Comparison of ENCODE assay signal across 16 cellular contexts in the genomic region with DNA sequence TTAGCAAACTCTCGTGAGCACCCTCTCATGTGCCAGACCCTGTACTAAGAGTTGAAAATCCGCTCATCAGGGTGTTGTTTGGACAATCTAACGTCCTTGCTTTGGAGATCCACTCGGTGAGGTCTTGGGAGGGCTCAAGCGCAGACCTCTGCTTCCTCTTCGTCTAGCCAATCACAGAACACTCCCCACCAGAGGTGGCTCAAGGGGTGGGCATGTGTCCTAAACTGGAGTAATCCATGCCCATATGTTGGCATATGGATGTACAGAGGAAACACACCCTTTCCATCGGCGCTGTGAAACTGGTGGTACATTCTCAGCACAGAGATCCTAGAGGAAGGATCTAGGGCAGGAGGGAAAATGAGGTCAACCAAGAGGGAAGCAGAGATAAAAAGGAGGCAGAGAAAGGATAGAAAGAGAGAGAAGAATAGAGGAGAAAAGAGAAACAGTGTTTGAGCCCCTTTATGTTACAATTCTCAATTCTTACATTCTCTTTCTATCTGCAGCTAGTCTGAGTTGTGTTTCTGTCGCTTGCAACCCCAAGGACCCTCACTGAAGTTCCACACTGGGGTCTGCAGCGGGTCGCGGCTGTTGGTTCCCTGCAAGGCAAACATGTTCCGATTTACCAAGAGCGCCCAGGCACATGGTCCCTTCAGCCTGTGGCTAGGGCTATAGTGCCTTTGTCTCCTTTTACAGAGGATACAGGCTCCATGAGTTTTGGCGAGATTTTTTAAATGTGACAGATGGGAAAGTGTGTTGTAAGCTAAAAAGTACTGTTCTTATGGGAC. TPM values are rescaled to one million over a fixed set of nuclear protein-coding genes. Genes with fewer than 3 reads are reported as not detected.
DNase-seq lines count a peak whose midpoint lies in the region; ATAC-seq and TF ChIP-seq lines count a peak whose summit lies in the region.
"Had no signal": no experiment of that assay in that cellular context is flagged by ENCODE, and none has a peak within 500 bp of the region (broad histone marks: within the 10 kb centered on the region; RNA-seq: fewer than 3 reads in every experiment).

No MANE protein-coding gene starts in this region.

- intact Hi-C loops in Right ventricle myocardium superior (cut with DNase I) (no loop called here), left ventricle myocardium inferior (cut with micrococcal nuclease) (no loop called here)

- no peak overlapping the region for H2AFZ ChIP-seq in neural progenitor cell (replicated peaks)

- H3K27ac ChIP-seq in left ventricle myocardium inferior (replicated peaks) (no peak overlapping the region), neural progenitor cell (no peak overlapping the region)
- H3K27ac ChIP-seq: BLaER1 treated with 17β-estradiol and CSF1 and Interleukin-3, amounts not matched to agents 10 nM and 100 nM had no signal

- no peaks in the 10 kb centered on the region for H3K4me1 ChIP-seq in left ventricle myocardium inferior
- H3K4me1 ChIP-seq in neural progenitor cell, result peaks cover 18% of the 10 kb centered on the region
- H3K4me1 ChIP-seq: HAP-1 had no signal

- H3K27me3 ChIP-seq in left ventricle myocardium inferior (ENCODE audit: low read depth), result peaks cover 86% of the 10 kb centered on the region
- H3K27me3 ChIP-seq in neural progenitor cell, result no peaks in the 10 kb centered on the region
- H3K27me3 ChIP-seq: BLaER1 treated with 17β-estradiol and CSF1 and Interleukin-3, amounts not matched to agents 10 nM and 100 nM had no signal

- no peaks in the 10 kb centered on the region for H4K20me1 ChIP-seq in neural progenitor cell (ENCODE audit: low read depth)
- H4K20me1 ChIP-seq: BLaER1 treated with 17β-estradiol and CSF1 and Interleukin-3, amounts not matched to agents 10 nM and 100 nM had no signal

- H3K79me2 ChIP-seq in neural progenitor cell (ENCODE audit: low read depth), result no peaks in the 10 kb centered on the region

- no peaks in the 10 kb centered on the region for H3K36me3 Mint-ChIP-seq in neural progenitor cell
- H3K36me3 Mint-ChIP-seq: CD4-positive, CD25-positive, alpha-beta regulatory T cell had no signal

- no peak overlapping the region for H3K4me3 Mint-ChIP-seq in neural progenitor cell
- H3K4me3 Mint-ChIP-seq: CD4-positive, CD25-positive, alpha-beta regulatory T cell had no signal

- TF ChIP-seq CTCF in left ventricle myocardium inferior (IDR thresholded peaks at IDR 0.05; ENCODE audit: borderline replicate concordance) (no peak), neural progenitor cell (IDR thresholded peaks at IDR 0.05) (no peak), GM13977 (IDR thresholded peaks at IDR 0.05; ENCODE audit: extremely low read depth, insufficient read depth, missing control alignments) (no peak)

- H3K9me3 ChIP-seq in left ventricle myocardium inferior (replicated peaks), result peaks cover 10% of the 10 kb centered on the region
- H3K9me3 ChIP-seq in neural progenitor cell (ENCODE audit: low read depth), result peaks cover 3% of the 10 kb centered on the region
- H3K9me3 ChIP-seq: HAP-1 had no signal

- peaks cover 44% of the 10 kb centered on the region for H3K9me3 Mint-ChIP-seq in neural progenitor cell

- ATAC-seq in Right ventricle myocardium superior (ENCODE audit: poor library complexity) (no peak), GM18861 (IDR thresholded peaks at IDR 0.05; ENCODE audit: unreplicated experiment) (no peak), HG02588 (IDR thresholded peaks at IDR 0.05; ENCODE audit: unreplicated experiment) (no peak)
- ATAC-seq: GM12878 had no signal

- peaks cover 33% of the 10 kb centered on the region for H3K27me3 Mint-ChIP-seq in neural progenitor cell (ENCODE audit: insufficient read depth, low read depth)

- H3K4me3 ChIP-seq in left ventricle myocardium inferior (no peak overlapping the region), neural progenitor cell (no peak overlapping the region)
- H3K4me3 ChIP-seq: BLaER1 treated with 17β-estradiol and CSF1 and Interleukin-3, amounts not matched to agents 10 nM and 100 nM; GM12878; HAP-1 had no signal

- peaks cover 17% of the 10 kb centered on the region for H3K4me1 Mint-ChIP-seq in neural progenitor cell
- H3K4me1 Mint-ChIP-seq: CD4-positive, CD25-positive, alpha-beta regulatory T cell had no signal

- in situ Hi-C loops in GM13977 (cut with MboI; ENCODE audit: low pct_unique_long_range_greater_than_20kb, low sequenced_read_pairs, unreplicated experiment), result no loop called here

- no peaks in the 10 kb centered on the region for H3K36me3 ChIP-seq in left ventricle myocardium inferior
- no peaks in the 10 kb centered on the region for H3K36me3 ChIP-seq in neural progenitor cell
- H3K36me3 ChIP-seq: BLaER1 treated with 17β-estradiol and CSF1 and Interleukin-3, amounts not matched to agents 10 nM and 100 nM; HAP-1 had no signal

- no peak overlapping the region for H3K4me2 ChIP-seq in neural progenitor cell
- H3K4me2 ChIP-seq: BLaER1 treated with 17β-estradiol and CSF1 and Interleukin-3, amounts not matched to agents 10 nM and 100 nM had no signal

- H3K27ac Mint-ChIP-seq in neural progenitor cell, result peak overlapping the region; percentile 58
- H3K27ac Mint-ChIP-seq: CD4-positive, CD25-positive, alpha-beta regulatory T cell had no signal

- peaks cover 16% of the 10 kb centered on the region for H3F3A ChIP-seq in neural progenitor cell (ENCODE audit: low read depth)

- DNase-seq in Right ventricle myocardium superior, result peak; percentile 24
- DNase-seq in left ventricle myocardium inferior, result no peak
- peak; percentile 24 for DNase-seq in ecto neural progenitor cell (ENCODE audit: low spot score)
- no peak for DNase-seq in neural progenitor cell (ENCODE audit: low spot score)
- DNase-seq in GM13977 (ENCODE audit: low spot score), result no peak
- DNase-seq: ACHN; Calu3; CD4-positive, CD25-positive, alpha-beta regulatory T cell; DMS79 had no signal

- H3K9ac ChIP-seq in neural progenitor cell, result no peak overlapping the region
- H3K9ac ChIP-seq: BLaER1 treated with 17β-estradiol and CSF1 and Interleukin-3, amounts not matched to agents 10 nM and 100 nM had no signal

RNA-seq across cellular contexts. Expression of a gene that starts 40.5 kb away (rescaled TPM):
- total RNA-seq in Right ventricle myocardium superior (22.8 TPM), left ventricle myocardium inferior (2.8 TPM), neural progenitor cell (ENCODE audit: low replicate concordance) (312 and 1,018 TPM in 2 replicates)
- total RNA-seq: A172; Calu3; CD4-positive, CD25-positive, alpha-beta regulatory T cell; HT1080 had no signal

RNA-seq across cellular contexts. Expression of a gene that starts 58.7 kb away (rescaled TPM):
- total RNA-seq in Right ventricle myocardium superior (24.7 TPM), left ventricle myocardium inferior (17.5 TPM), neural progenitor cell (ENCODE audit: low replicate concordance) (7.3 and 10.6 TPM in 2 replicates)
- total RNA-seq: A172, Calu3, HT1080 had no signal

Comparison
In these comparisons a context has a peak if more than half of its experiments do, and no peak if none do; other contexts are left out.
1. DNase-seq: peak in Right ventricle myocardium superior (single experiment) and ecto neural progenitor cell (single experiment); none in left ventricle myocardium inferior (single experiment), neural progenitor cell (single experiment) and GM13977 (single experiment).
2. RNA of a gene that starts 40.5 kb away (total RNA-seq): 312 to 1,018 TPM in neural progenitor cell; 22.8 TPM in Right ventricle myocardium superior (single experiment) and 2.8 TPM in left ventricle myocardium inferior (single experiment); every median in the first group is over 10 times any median in the second.